ENCODE assay signal across 34 cellular contexts in the genomic region with DNA sequence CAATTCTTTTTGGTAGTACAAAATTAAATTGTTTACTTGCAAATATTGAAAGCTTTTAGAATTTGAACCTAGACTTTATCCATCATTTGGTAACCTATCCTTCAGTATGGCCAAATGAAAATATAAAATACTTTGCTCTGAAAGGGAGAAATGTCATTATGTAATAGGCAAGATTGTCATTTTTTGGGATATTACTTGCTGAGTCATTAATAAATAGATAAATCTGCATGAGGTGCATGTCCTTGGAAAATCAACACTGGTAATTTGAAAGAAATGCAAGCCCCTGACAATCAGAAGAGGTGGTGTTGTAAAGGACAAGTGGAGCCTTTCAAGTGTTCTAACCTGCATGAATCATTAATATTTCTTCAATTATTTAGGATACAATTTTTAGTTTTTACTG.
"Had no signal": no experiment of that assay in that cellular context is flagged by ENCODE, and none has a peak within 500 bp of the region (broad histone marks: within the 10 kb centered on the region; RNA-seq: fewer than 3 reads in every experiment).

No MANE protein-coding gene starts in this region.

- DNase-seq: activated effector memory CD4-positive, alpha-beta T cell treated with anti-CD3 and anti-CD28 coated beads, Interleukin-2, amount 50 U/mL, for 16 hours; activated effector memory CD4-positive, alpha-beta T cell treated with Interleukin-2 at 50 U/mL for 16 hours; activated gamma-delta T cell; activated gamma-delta T cell treated with Interleukin-2 at 50 U/mL for 16 hours; activated naive CD4-positive, alpha-beta T cell; activated naive CD4-positive, alpha-beta T cell treated with anti-CD3 and anti-CD28 coated beads for 36 hours; activated naive CD4-positive, alpha-beta T cell treated with anti-CD3 and anti-CD28 coated beads, Interleukin-2, amount 10 ng/mL, durations not matched to agents 7 days and 5 days; activated naive CD4-positive, alpha-beta T cell treated with anti-CD3 and anti-CD28 coated beads, Interleukin-2, amount 50 U/mL, for 16 hours; activated naive CD4-positive, alpha-beta T cell treated with Interleukin-2 at 50 U/mL for 16 hours; activated naive CD8-positive, alpha-beta T cell treated with anti-CD3 and anti-CD28 coated beads for 36 hours; activated naive CD8-positive, alpha-beta T cell treated with anti-CD3 and anti-CD28 coated beads, Interleukin-2, amount 10 ng/mL, durations not matched to agents 7 days and 5 days; activated naive CD8-positive, alpha-beta T cell treated with anti-CD3 and anti-CD28 coated beads, Interleukin-2, amount 50 U/mL, for 24 hours; activated T-cell treated with anti-CD3 and anti-CD28 coated beads, Interleukin-2, amount 50 U/mL, for 1 hour; activated T-cell treated with anti-CD3 and anti-CD28 coated beads, Interleukin-2, amount 50 U/mL, for 24 hours; activated T-cell treated with anti-CD3 and anti-CD28 coated beads, Interleukin-2, amount 50 U/mL, for 4 hours; activated T-cell treated with anti-CD3 and anti-CD28 coated beads, Interleukin-2, amount 50 U/mL, for 48 hours; activated T-cell treated with anti-CD3 and anti-CD28 coated beads, Interleukin-2, amount 50 U/mL, for 72 hours; adrenal gland; amniotic stem cell; amygdala; anterior cingulate cortex; aorta; body of pancreas; brain microvascular endothelial cell; caudate nucleus; central memory CD4-positive, alpha-beta T cell; cerebellar nuclear complex had no signal

- H3K27me3 ChIP-seq: adrenal gland, ascending aorta, body of pancreas, brain microvascular endothelial cell, breast epithelium, cardiac muscle cell had no signal

- H3K4me3 ChIP-seq: adrenal gland, ascending aorta, body of pancreas, breast epithelium, cardiac muscle cell had no signal

- H3K36me3 ChIP-seq: adrenal gland, ascending aorta, brain microvascular endothelial cell, breast epithelium, cardiac muscle cell had no signal

- H3K27ac ChIP-seq: adrenal gland, ascending aorta, body of pancreas, brain microvascular endothelial cell, breast epithelium, cardiac muscle cell had no signal

- H3K9me3 ChIP-seq: adrenal gland, ascending aorta, body of pancreas, breast epithelium had no signal

- H3K4me1 ChIP-seq: adrenal gland, ascending aorta, body of pancreas, breast epithelium had no signal

- FAIRE-seq: astrocyte, bronchial epithelial cell had no signal

- ATAC-seq: activated naive CD4-positive, alpha-beta T cell treated with anti-CD3 and anti-CD28 coated beads, Interleukin-2, amount 50 U/mL, for 72 hours; activated naive CD8-positive, alpha-beta T cell treated with anti-CD3 and anti-CD28 coated beads, Interleukin-2, amount 50 U/mL, for 24 hours; activated T-cell treated with anti-CD3 and anti-CD28 coated beads, Interleukin-2, amount 50 U/mL, for 4 hours; activated T-cell treated with anti-CD3 and anti-CD28 coated beads, Interleukin-2, amount 50 U/mL, for 72 hours; activated T-helper 17 cell treated with anti-CD3 and anti-CD28 coated beads, Interleukin-2, amount 50 U/mL, for 72 hours; body of pancreas had no signal
